Comparison of ENCODE assay signal across 8 cellular contexts in genomic region chr10:104908581-104908980, GRCh38.
"Had no signal": no experiment of that assay in that cellular context is flagged by ENCODE, and none has a peak within 500 bp of the region (broad histone marks: within the 10 kb centered on the region; RNA-seq: fewer than 3 reads in every experiment).

No MANE protein-coding gene starts in this region.

- H3K4me3 ChIP-seq: GM23248, HAP-1 had no signal

- H3K27ac Mint-ChIP-seq: HFFc6 had no signal

- H3K9ac ChIP-seq: GM23248 had no signal

- ATAC-seq: HCT116, HepG2 had no signal

- DNase-seq: GM23248, GOT3, H7, HFFc6 had no signal

- H3K27ac ChIP-seq: GM23248, HL-60 had no signal

- H3K9me3 ChIP-seq: HAP-1 had no signal

- H3K4me1 ChIP-seq: HAP-1 had no signal

- H3K36me3 ChIP-seq: HAP-1 had no signal
